ENCODE assay signal across 8 cellular contexts in genomic region chr15:59105839-59106238, GRCh38. TPM values are rescaled to one million over a fixed set of nuclear protein-coding genes. Genes with fewer than 3 reads are reported as not detected.
DNase-seq lines count a peak whose midpoint lies in the region; ATAC-seq and TF ChIP-seq lines count a peak whose summit lies in the region.

No MANE protein-coding gene starts in this region.

- H3K4me1 ChIP-seq in cardiac muscle cell (ENCODE audit: low read depth) (peaks cover 11% of the 10 kb centered on the region), right cardiac atrium (ENCODE audit: control insufficient read depth, insufficient read depth, low read length) (no peaks in the 10 kb centered on the region), upper lobe of right lung (peaks cover 5% of the 10 kb centered on the region)

- H3K27me3 ChIP-seq in cardiac muscle cell, result no peaks in the 10 kb centered on the region
- no peaks in the 10 kb centered on the region for H3K27me3 ChIP-seq in right cardiac atrium (ENCODE audit: control insufficient read depth, insufficient read depth)
- H3K27me3 ChIP-seq in upper lobe of right lung, result no peaks in the 10 kb centered on the region

- TF ChIP-seq CTCF in cardiac muscle cell (IDR thresholded peaks at IDR 0.05; ENCODE audit: low read depth, low read length) (no peak), VCaP (conservative IDR thresholded peaks at IDR 0.05) (peak; percentile 40), upper lobe of right lung (IDR thresholded peaks at IDR 0.05) (no peak)

- H3K27ac ChIP-seq in cardiac muscle cell (peak overlapping the region; percentile 91), right cardiac atrium (ENCODE audit: low read length) (no peak overlapping the region), VCaP (peak overlapping the region; percentile 74), upper lobe of right lung (no peak overlapping the region)

- intact Hi-C loops in right cardiac atrium (cut with DNase I) (no loop called here), upper lobe of right lung (cut with DNase I) (no loop called here)

- H3K4me3 ChIP-seq in cardiac muscle cell (peak overlapping the region; percentile 81), right cardiac atrium (ENCODE audit: low read length) (no peak overlapping the region), iPS-18c (ENCODE audit: insufficient read depth, low read depth, low read length) (peak overlapping the region; percentile 95), upper lobe of right lung (peak overlapping the region; percentile 68)

- ATAC-seq in right cardiac atrium, result no peak
- ATAC-seq in upper lobe of right lung, result no peak
- ATAC-seq in HG03135 (IDR thresholded peaks at IDR 0.05; ENCODE audit: unreplicated experiment), result no peak

- H3K36me3 ChIP-seq in cardiac muscle cell, result peaks cover 3% of the 10 kb centered on the region
- no peaks in the 10 kb centered on the region for H3K36me3 ChIP-seq in upper lobe of right lung

- no peaks in the 10 kb centered on the region for H3K9me3 ChIP-seq in cardiac muscle cell (ENCODE audit: low read depth)
- H3K9me3 ChIP-seq in right cardiac atrium (ENCODE audit: control insufficient read depth, low read length), result no peaks in the 10 kb centered on the region
- H3K9me3 ChIP-seq in iPS-18c (ENCODE audit: control insufficient read depth, insufficient read depth, low read length), result no peaks in the 10 kb centered on the region
- no peaks in the 10 kb centered on the region for H3K9me3 ChIP-seq in upper lobe of right lung

- DNase-seq in cardiac muscle cell (ENCODE audit: low read depth in 1 of 2, low spot score in 1 of 2), result no peak
- DNase-seq in right cardiac atrium, result no peak
- no peak for DNase-seq in upper lobe of right lung
- no peak for DNase-seq in NOMO-1 treated with DMSO at 0.1 percent for 48 hours (lab: John Stamatoyannopoulos, UW; ENCODE audit: unreplicated experiment)
- no peak for DNase-seq in hippocampal formation (lab: John Stamatoyannopoulos, UW)

- WGBS in right cardiac atrium, result 63% methylated on average over 3 of the region's 3 CpGs

RNA-seq across cellular contexts. Expression of gene CCNB2, which starts 0.9 kb away (rescaled TPM):
- total RNA-seq in cardiac muscle cell (11.2 and 86.1 TPM in 2 replicates), right cardiac atrium (1 to 10 TPM in 1 of 4 donors, under 1 TPM in 3; 0.17 to 2.1 (median 0.65) TPM), upper lobe of right lung (1.7 TPM)
- polyA plus RNA-seq in cardiac muscle cell (10.5 and 159 TPM in 2 replicates), right cardiac atrium (0.07 TPM)

Comparison
In these comparisons a context has a peak if more than half of its experiments do, and no peak if none do; other contexts are left out.
1. H3K27ac ChIP-seq: peak in cardiac muscle cell (single experiment) and VCaP (single experiment); none in right cardiac atrium (single experiment) and upper lobe of right lung (single experiment).